Comparison of ENCODE assay signal across 9 cellular contexts in genomic region chr12:14373202-14373601, GRCh38. TPM values are rescaled to one million over a fixed set of nuclear protein-coding genes. Genes with fewer than 3 reads are reported as not detected.
DNase-seq lines count a peak whose midpoint lies in the region; TF ChIP-seq lines count a peak whose summit lies in the region.
"Had no signal": no experiment of that assay in that cellular context is flagged by ENCODE, and none has a peak within 500 bp of the region (broad histone marks: within the 10 kb centered on the region; RNA-seq: fewer than 3 reads in every experiment).

No MANE protein-coding gene starts in this region.

- H4K20me1 ChIP-seq in SK-N-SH (ENCODE audit: insufficient read depth) = no peaks in the 10 kb centered on the region

- peak; percentile 77 for DNase-seq in HCEC 1CT
- no peak for DNase-seq in SK-N-SH
- peak; percentile 71 for DNase-seq in fibroblast of mammary gland (ENCODE audit: low read depth)
- DNase-seq in HK-2 (ENCODE audit: unreplicated experiment) = no peak
- no peak for DNase-seq in stimulated activated naive CD4-positive, alpha-beta T cell (lab: John Stamatoyannopoulos, UW)
- DNase-seq in UCSD-AML1 (lab: John Stamatoyannopoulos, UW; ENCODE audit: unreplicated experiment) = no peak
- DNase-seq: NCI-H1092 treated with DMSO at 0.1 percent for 48 hours, retina had no signal

- TF ChIP-seq RAD21 in SK-N-SH (IDR thresholded peaks at IDR 0.05; ENCODE audit: low read length) = no peak

- H3K9ac ChIP-seq in SK-N-SH (peak overlapping the region; percentile 32), rectal smooth muscle tissue (ENCODE audit: low read length) (no peak overlapping the region)

- H3K4me2 ChIP-seq in SK-N-SH = peak overlapping the region; percentile 36

- peaks cover 7% of the 10 kb centered on the region for H3F3A ChIP-seq in SK-N-SH (replicated peaks; ENCODE audit: insufficient read depth)

- no peaks in the 10 kb centered on the region for H3K27me3 ChIP-seq in SK-N-SH (ENCODE audit: insufficient read depth)
- H3K27me3 ChIP-seq in rectal smooth muscle tissue (ENCODE audit: control insufficient read depth, insufficient read depth, low read length) = no peaks in the 10 kb centered on the region

- H3K4me3 ChIP-seq in SK-N-SH (ENCODE audit: low read depth in 2 of 2, low read length in 1 of 2) = no peak overlapping the region
- H3K4me3 ChIP-seq in fibroblast of mammary gland (ENCODE audit: control insufficient read depth, low read depth, low read length) = no peak overlapping the region
- no peak overlapping the region for H3K4me3 ChIP-seq in rectal smooth muscle tissue (ENCODE audit: low read length)

- POLR2A ChIA-PET in SK-N-SH (lab: Yijun Ruan, JAX) = no interaction called here

- no peak for TF ChIP-seq EP300 in SK-N-SH (IDR thresholded peaks at IDR 0.05; ENCODE audit: borderline replicate concordance in 1 of 2, low read depth in 1 of 2, low read length in 1 of 2)

- H3K9me2 ChIP-seq in SK-N-SH = no peaks in the 10 kb centered on the region

- peak overlapping the region; percentile 44; the same call in 1 of the 2 replicates for H2AFZ ChIP-seq in SK-N-SH (ENCODE audit: low read depth)

- H3K27ac ChIP-seq in SK-N-SH (ENCODE audit: low read depth in 2 of 2, low read length in 1 of 2) (peak overlapping the region; percentile 51 to 65), rectal smooth muscle tissue (ENCODE audit: low read depth, low read length) (peak overlapping the region; percentile 21)

- CTCF ChIA-PET in SK-N-SH (lab: Yijun Ruan, JAX) = interaction anchor here (0.7 kb wide), 1 partner anchor 135 kb away, joined by 3 read pairs; no protein-coding TSS in a partner anchor

- H3K9me3 ChIP-seq in SK-N-SH = no peaks in the 10 kb centered on the region; the same call in 1 of the 2 replicates

- H3K79me2 ChIP-seq in SK-N-SH (ENCODE audit: insufficient read depth) = peaks cover 89% of the 10 kb centered on the region

- no peak for TF ChIP-seq CTCF in SK-N-SH (IDR thresholded peaks at IDR 0.05)
- no peak for TF ChIP-seq CTCF in fibroblast of mammary gland (conservative IDR thresholded peaks at IDR 0.05; ENCODE audit: control insufficient read depth, insufficient read depth, low read depth, low read length)

- H3K36me3 ChIP-seq in SK-N-SH (replicated peaks in 1 of 2; ENCODE audit: control insufficient read depth in 1 of 2, insufficient read depth in 2 of 2, low read length in 1 of 2) = peaks cover 0 to 5% of the 10 kb centered on the region in 2 experiments
- peaks cover 2% of the 10 kb centered on the region for H3K36me3 ChIP-seq in rectal smooth muscle tissue (ENCODE audit: control insufficient read depth, insufficient read depth, low read length)

- H3K4me1 ChIP-seq in SK-N-SH (ENCODE audit: control insufficient read depth in 1 of 2, insufficient read depth in 2 of 2, low read depth in 1 of 2, low read length in 1 of 2) (peaks cover 2 to 33% of the 10 kb centered on the region in 2 experiments; a peak in 2 of 4 replicates), rectal smooth muscle tissue (ENCODE audit: control insufficient read depth, insufficient read depth, low read length) (no peaks in the 10 kb centered on the region)

TF ChIP-seq in SK-N-SH, 30 proteins besides CTCF, POLR2A, EP300 and RAD21:
- TF ChIP-seq FOXJ3 (CRISPR knock-in tag; IDR thresholded peaks at IDR 0.05) (no peak), RFX5 (IDR thresholded peaks at IDR 0.05; ENCODE audit: low read length) (no peak), TCF12 (IDR thresholded peaks at IDR 0.05) (peak; percentile 53; the same call in 1 of the 2 replicates)
- TF ChIP-seq, protein P1, sequence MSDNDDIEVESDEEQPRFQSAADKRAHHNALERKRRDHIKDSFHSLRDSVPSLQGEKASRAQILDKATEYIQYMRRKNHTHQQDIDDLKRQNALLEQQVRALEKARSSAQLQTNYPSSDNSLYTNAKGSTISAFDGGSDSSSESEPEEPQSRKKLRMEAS (IDR thresholded peaks at IDR 0.05; ENCODE audit: low read depth) = no peak

RNA-seq across cellular contexts. Expression of gene ATF7IP, which starts 7.7 kb away (rescaled TPM):
- polyA plus RNA-seq in SK-N-SH (2012; rRNA removed) = 2.8 and 3.4 TPM in 2 replicates
- polyA plus RNA-seq in SK-N-SH (2012; cell fraction: cytosol; rRNA removed) = 3.1 and 3.9 TPM in 2 replicates
- polyA plus RNA-seq in SK-N-SH (2012; cell fraction: nucleus; rRNA removed) = 3.8 and 5.2 TPM in 2 replicates

Comparison
In these comparisons a context has a peak if more than half of its experiments do, and no peak if none do; other contexts are left out.
1. DNase-seq: peak in HCEC 1CT (single experiment) and fibroblast of mammary gland (single experiment); none in SK-N-SH (single experiment), HK-2 (single experiment), stimulated activated naive CD4-positive, alpha-beta T cell (0 of 6) and UCSD-AML1 (single experiment).